19 cellular contexts compared by ENCODE assay signal in the genomic region with DNA sequence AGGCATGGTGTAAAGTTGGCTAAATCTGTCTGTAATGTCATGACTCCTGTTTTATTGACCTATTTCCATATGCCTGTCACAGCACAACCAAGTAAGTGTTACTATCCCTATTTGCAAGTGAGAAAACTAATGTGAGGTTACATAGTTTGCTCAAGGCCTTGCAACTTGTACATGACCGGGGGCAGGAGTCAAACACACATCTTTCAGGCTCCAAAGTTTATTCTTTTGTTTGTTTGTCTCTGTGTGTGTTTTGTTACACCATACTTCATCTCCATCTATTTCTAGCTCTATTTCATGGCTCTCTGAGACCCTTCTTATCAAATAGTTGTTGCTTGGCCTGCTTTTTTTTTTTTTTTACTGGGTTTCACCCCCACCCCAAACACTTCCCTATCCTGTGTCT.
A peak's percentile ranks its signal among the peaks of the same experiment; 100 is the strongest.
DNase-seq lines count a peak whose midpoint lies in the region; ATAC-seq and TF ChIP-seq lines count a peak whose summit lies in the region.
"Had no signal": no experiment of that assay in that cellular context is flagged by ENCODE, and none has a peak within 500 bp of the region (broad histone marks: within the 10 kb centered on the region; RNA-seq: fewer than 3 reads in every experiment).

No MANE protein-coding gene starts in this region.

- peak overlapping the region; percentile 3 for H3K27ac Mint-ChIP-seq in activated naive CD8-positive, alpha-beta T cell treated with anti-CD3 and anti-CD28 coated beads, Interleukin-2, amount 10 ng/mL, durations not matched to agents 7 days and 5 days
- H3K27ac Mint-ChIP-seq in activated naive CD8-positive, alpha-beta T cell treated with anti-CD3 and anti-CD28 coated beads for 36 hours = no peak overlapping the region
- H3K27ac Mint-ChIP-seq in endodermal cell = peak overlapping the region; percentile 9
- H3K27ac Mint-ChIP-seq: B cell; CD4-positive, CD25-positive, alpha-beta regulatory T cell; CD8-positive, alpha-beta T cell had no signal

- H3K4me3 ChIP-seq in endodermal cell (ENCODE audit: low read length) (no peak overlapping the region), liver (ENCODE audit: low read depth in 1 of 3, low read length in 3 of 3) (no peak overlapping the region), gastrocnemius medialis (no peak overlapping the region)
- H3K4me3 ChIP-seq: BLaER1, GM12878 had no signal

- H3K4me3 Mint-ChIP-seq in activated naive CD8-positive, alpha-beta T cell treated with anti-CD3 and anti-CD28 coated beads, Interleukin-2, amount 10 ng/mL, durations not matched to agents 7 days and 5 days = no peak overlapping the region
- no peak overlapping the region for H3K4me3 Mint-ChIP-seq in activated naive CD8-positive, alpha-beta T cell treated with anti-CD3 and anti-CD28 coated beads for 36 hours
- H3K4me3 Mint-ChIP-seq in endodermal cell = no peak overlapping the region
- H3K4me3 Mint-ChIP-seq: B cell; CD4-positive, CD25-positive, alpha-beta regulatory T cell; CD8-positive, alpha-beta T cell had no signal

- TF ChIP-seq POLR2A in gastrocnemius medialis (IDR thresholded peaks at IDR 0.05) = no peak

- peaks cover 23% of the 10 kb centered on the region for H3K4me1 Mint-ChIP-seq in activated naive CD8-positive, alpha-beta T cell treated with anti-CD3 and anti-CD28 coated beads, Interleukin-2, amount 10 ng/mL, durations not matched to agents 7 days and 5 days
- H3K4me1 Mint-ChIP-seq in activated naive CD8-positive, alpha-beta T cell treated with anti-CD3 and anti-CD28 coated beads for 36 hours = peaks cover 8% of the 10 kb centered on the region
- peaks cover 3% of the 10 kb centered on the region for H3K4me1 Mint-ChIP-seq in endodermal cell
- H3K4me1 Mint-ChIP-seq: B cell had no signal

- DNase-seq in activated naive CD8-positive, alpha-beta T cell treated with anti-CD3 and anti-CD28 coated beads, Interleukin-2, amount 10 ng/mL, durations not matched to agents 7 days and 5 days = no peak
- DNase-seq in activated naive CD8-positive, alpha-beta T cell treated with anti-CD3 and anti-CD28 coated beads for 36 hours = no peak
- no peak for DNase-seq in endodermal cell
- DNase-seq in gastrocnemius medialis = no peak
- DNase-seq in pons (ENCODE audit: low spot score) = no peak
- DNase-seq in cerebellar nuclear complex (lab: John Stamatoyannopoulos, UW) = no peak
- DNase-seq: Caco-2; CD4-positive, CD25-positive, alpha-beta regulatory T cell; CD8-positive, alpha-beta T cell; DMS153; DND-41; H7 had no signal

- TF ChIP-seq CTCF in endodermal cell (conservative IDR thresholded peaks at IDR 0.05) = no peak
- no peak for TF ChIP-seq CTCF in liver (IDR thresholded peaks at IDR 0.05; ENCODE audit: low read depth, low read length, missing input control)
- no peak for TF ChIP-seq CTCF in gastrocnemius medialis (IDR thresholded peaks at IDR 0.05 in 4 of 5, conservative IDR thresholded peaks at IDR 0.05 in 1 of 5)

- H3K27me3 ChIP-seq in endodermal cell (ENCODE audit: control insufficient read depth, insufficient read depth, low read length, poor library complexity, severe bottlenecking) (no peaks in the 10 kb centered on the region), liver (ENCODE audit: control insufficient read depth in 4 of 4, insufficient read depth in 4 of 4, low read length in 3 of 4) (no peaks in the 10 kb centered on the region), gastrocnemius medialis (no peaks in the 10 kb centered on the region)
- H3K27me3 ChIP-seq: BLaER1 had no signal

- TF ChIP-seq RAD21 in liver (IDR thresholded peaks at IDR 0.05) = peak; percentile 29 to 51

- H3K36me3 Mint-ChIP-seq in activated naive CD8-positive, alpha-beta T cell treated with anti-CD3 and anti-CD28 coated beads, Interleukin-2, amount 10 ng/mL, durations not matched to agents 7 days and 5 days = peaks cover 2% of the 10 kb centered on the region
- H3K36me3 Mint-ChIP-seq in activated naive CD8-positive, alpha-beta T cell treated with anti-CD3 and anti-CD28 coated beads for 36 hours = no peaks in the 10 kb centered on the region
- no peaks in the 10 kb centered on the region for H3K36me3 Mint-ChIP-seq in endodermal cell (ENCODE audit: low read depth)
- H3K36me3 Mint-ChIP-seq: CD4-positive, CD25-positive, alpha-beta regulatory T cell; CD8-positive, alpha-beta T cell had no signal

- intact Hi-C loops in gastrocnemius medialis (cut with DNase I; ENCODE audit: low total_unique reads) = no loop called here

- H3K9me3 ChIP-seq in endodermal cell (ENCODE audit: control insufficient read depth, low read length) = no peaks in the 10 kb centered on the region
- H3K9me3 ChIP-seq in liver (ENCODE audit: control insufficient read depth in 4 of 4, low read length in 3 of 4) = no peaks in the 10 kb centered on the region
- H3K9me3 ChIP-seq in gastrocnemius medialis = no peaks in the 10 kb centered on the region
- H3K9me3 ChIP-seq: BLaER1, Caco-2 had no signal

- in situ Hi-C loops in gastrocnemius medialis (cut with MboI; ENCODE audit: low sequenced_read_pairs in 4 of 4) = no loop called here

- H3K9ac ChIP-seq in endodermal cell (ENCODE audit: extremely low read depth, low read length, poor library complexity, severe bottlenecking) = no peak overlapping the region
- H3K9ac ChIP-seq in liver (ENCODE audit: low read depth in 1 of 2, low read length in 2 of 2) = no peak overlapping the region
- H3K9ac ChIP-seq: BLaER1 had no signal

- H3K27me3 Mint-ChIP-seq in activated naive CD8-positive, alpha-beta T cell treated with anti-CD3 and anti-CD28 coated beads, Interleukin-2, amount 10 ng/mL, durations not matched to agents 7 days and 5 days = no peaks in the 10 kb centered on the region
- no peaks in the 10 kb centered on the region for H3K27me3 Mint-ChIP-seq in activated naive CD8-positive, alpha-beta T cell treated with anti-CD3 and anti-CD28 coated beads for 36 hours
- H3K27me3 Mint-ChIP-seq in endodermal cell (ENCODE audit: insufficient read depth) = no peaks in the 10 kb centered on the region
- H3K27me3 Mint-ChIP-seq: B cell had no signal

- H3K36me3 ChIP-seq in endodermal cell (ENCODE audit: control insufficient read depth, insufficient read depth, low read length) (no peaks in the 10 kb centered on the region), liver (ENCODE audit: control insufficient read depth in 4 of 4, insufficient read depth in 3 of 4, low read depth in 1 of 4, low read length in 3 of 4) (no peaks in the 10 kb centered on the region), gastrocnemius medialis (peaks cover 0 to 90% of the 10 kb centered on the region in 2 donors)
- H3K36me3 ChIP-seq: BLaER1 had no signal

- 100% methylated on average over 1 of the region's 1 CpG; no CpG with 5 or more reads in 1 of the 2 experiments for WGBS in endodermal cell (ENCODE audit: insufficient coverage in 1 of 2, insufficient read length in 1 of 2), 2 experiments
- 39% methylated on average over 1 of the region's 1 CpG for WGBS in liver

- H3K9me3 Mint-ChIP-seq in activated naive CD8-positive, alpha-beta T cell treated with anti-CD3 and anti-CD28 coated beads, Interleukin-2, amount 10 ng/mL, durations not matched to agents 7 days and 5 days = peaks cover 8% of the 10 kb centered on the region
- H3K9me3 Mint-ChIP-seq in activated naive CD8-positive, alpha-beta T cell treated with anti-CD3 and anti-CD28 coated beads for 36 hours = no peaks in the 10 kb centered on the region
- peaks cover 1% of the 10 kb centered on the region for H3K9me3 Mint-ChIP-seq in endodermal cell
- H3K9me3 Mint-ChIP-seq: CD8-positive, alpha-beta T cell had no signal

- H3K4me1 ChIP-seq in endodermal cell (ENCODE audit: control insufficient read depth, insufficient read depth, low read length) = no peaks in the 10 kb centered on the region
- H3K4me1 ChIP-seq in liver (ENCODE audit: control insufficient read depth in 4 of 4, insufficient read depth in 4 of 4, low read length in 3 of 4) = peaks cover 9 to 42% (median 30%) of the 10 kb centered on the region in 4 donors
- no peaks in the 10 kb centered on the region for H3K4me1 ChIP-seq in gastrocnemius medialis

- POLR2A ChIA-PET in activated naive CD8-positive, alpha-beta T cell treated with anti-CD3 and anti-CD28 coated beads, Interleukin-2, amount 10 ng/mL, durations not matched to agents 7 days and 5 days (lab: Charles Lee) = no interaction called here

- H3K27ac ChIP-seq in endodermal cell (ENCODE audit: low read depth, low read length) (no peak overlapping the region), liver (ENCODE audit: low read depth in 1 of 2, low read length in 2 of 2) (peak overlapping the region; percentile 18 to 74), gastrocnemius medialis (peak overlapping the region; percentile 27 to 82 (median 64))
- H3K27ac ChIP-seq: 22Rv1, BLaER1, C4-2B had no signal

- ATAC-seq in activated naive CD8-positive, alpha-beta T cell treated with anti-CD3 and anti-CD28 coated beads, Interleukin-2, amount 10 ng/mL, durations not matched to agents 7 days and 5 days (ENCODE audit: low read depth) = no peak
- peak in 1 of 2 donors; percentile 11 for ATAC-seq in gastrocnemius medialis
- ATAC-seq in GM18858 (IDR thresholded peaks at IDR 0.05; ENCODE audit: unreplicated experiment) = no peak
- ATAC-seq: CD8-positive, alpha-beta T cell; GM12878 had no signal

TF ChIP-seq in liver, 16 proteins besides CTCF, POLR2A, EP300 and RAD21 (continues in another document):
- TF ChIP-seq, protein P1, sequence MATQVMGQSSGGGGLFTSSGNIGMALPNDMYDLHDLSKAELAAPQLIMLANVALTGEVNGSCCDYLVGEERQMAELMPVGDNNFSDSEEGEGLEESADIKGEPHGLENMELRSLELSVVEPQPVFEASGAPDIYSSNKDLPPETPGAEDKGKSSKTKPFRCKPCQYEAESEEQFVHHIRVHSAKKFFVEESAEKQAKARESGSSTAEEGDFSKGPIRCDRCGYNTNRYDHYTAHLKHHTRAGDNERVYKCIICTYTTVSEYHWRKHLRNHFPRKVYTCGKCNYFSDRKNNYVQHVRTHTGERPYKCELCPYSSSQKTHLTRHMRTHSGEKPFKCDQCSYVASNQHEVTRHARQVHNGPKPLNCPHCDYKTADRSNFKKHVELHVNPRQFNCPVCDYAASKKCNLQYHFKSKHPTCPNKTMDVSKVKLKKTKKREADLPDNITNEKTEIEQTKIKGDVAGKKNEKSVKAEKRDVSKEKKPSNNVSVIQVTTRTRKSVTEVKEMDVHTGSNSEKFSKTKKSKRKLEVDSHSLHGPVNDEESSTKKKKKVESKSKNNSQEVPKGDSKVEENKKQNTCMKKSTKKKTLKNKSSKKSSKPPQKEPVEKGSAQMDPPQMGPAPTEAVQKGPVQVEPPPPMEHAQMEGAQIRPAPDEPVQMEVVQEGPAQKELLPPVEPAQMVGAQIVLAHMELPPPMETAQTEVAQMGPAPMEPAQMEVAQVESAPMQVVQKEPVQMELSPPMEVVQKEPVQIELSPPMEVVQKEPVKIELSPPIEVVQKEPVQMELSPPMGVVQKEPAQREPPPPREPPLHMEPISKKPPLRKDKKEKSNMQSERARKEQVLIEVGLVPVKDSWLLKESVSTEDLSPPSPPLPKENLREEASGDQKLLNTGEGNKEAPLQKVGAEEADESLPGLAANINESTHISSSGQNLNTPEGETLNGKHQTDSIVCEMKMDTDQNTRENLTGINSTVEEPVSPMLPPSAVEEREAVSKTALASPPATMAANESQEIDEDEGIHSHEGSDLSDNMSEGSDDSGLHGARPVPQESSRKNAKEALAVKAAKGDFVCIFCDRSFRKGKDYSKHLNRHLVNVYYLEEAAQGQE (IDR thresholded peaks at IDR 0.05) = peak; percentile 63
- TF ChIP-seq FOXA1 (IDR thresholded peaks at IDR 0.05) = peak; percentile 50
